20 cellular contexts compared by ENCODE assay signal in genomic region chr4:73648478-73648877, GRCh38. TPM values are rescaled to one million over a fixed set of nuclear protein-coding genes. Genes with fewer than 3 reads are reported as not detected.
DNase-seq lines count a peak whose midpoint lies in the region; ATAC-seq and TF ChIP-seq lines count a peak whose summit lies in the region.
"Had no signal": no experiment of that assay in that cellular context is flagged by ENCODE, and none has a peak within 500 bp of the region (broad histone marks: within the 10 kb centered on the region; RNA-seq: fewer than 3 reads in every experiment).

No MANE protein-coding gene starts in this region.

- no peaks in the 10 kb centered on the region for H3F3A ChIP-seq in SU-DHL-6 (ENCODE audit: insufficient read depth)

- peak overlapping the region; percentile 34 for H2AFZ ChIP-seq in SU-DHL-6 (ENCODE audit: low read depth, low read length, severe bottlenecking)

- H3K27me3 ChIP-seq in SU-DHL-6 (ENCODE audit: low read length) (no peaks in the 10 kb centered on the region), H7 (ENCODE audit: control insufficient read depth, insufficient read depth, low read length) (no peaks in the 10 kb centered on the region)

- no peaks in the 10 kb centered on the region for H3K9me2 ChIP-seq in SU-DHL-6 (replicated peaks; ENCODE audit: insufficient read depth, low read length)

- H3K79me2 ChIP-seq in SU-DHL-6 (ENCODE audit: insufficient read depth, low read length): no peaks in the 10 kb centered on the region

- H3K27ac ChIP-seq in SU-DHL-6 (ENCODE audit: low read depth, low read length): no peak overlapping the region

- H3K36me3 ChIP-seq in SU-DHL-6 (ENCODE audit: low read length) (no peaks in the 10 kb centered on the region), H7 (replicated peaks; ENCODE audit: control insufficient read depth, insufficient read depth, low read length) (no peaks in the 10 kb centered on the region)
- H3K36me3 ChIP-seq: HAP-1 had no signal

- no peak overlapping the region for H3K4me3 ChIP-seq in SU-DHL-6 (ENCODE audit: insufficient read depth, low read length, poor library complexity, severe bottlenecking)
- no peak overlapping the region for H3K4me3 ChIP-seq in H7 (ENCODE audit: insufficient read depth, low read depth, low read length)
- H3K4me3 ChIP-seq: HAP-1 had no signal

- no peak overlapping the region for H3K4me2 ChIP-seq in SU-DHL-6 (ENCODE audit: low read depth, low read length, poor library complexity, severe bottlenecking)

- peak; percentile 58 for DNase-seq in DMS79 treated with DMSO at 0.1 percent for 48 hours (lab: John Stamatoyannopoulos, UW)
- peak; percentile 80 for DNase-seq in NCI-H187 treated with DMSO at 0.1 percent for 48 hours (lab: John Stamatoyannopoulos, UW)
- DNase-seq in NCI-H345 treated with DMSO at 0.1 percent for 48 hours (lab: John Stamatoyannopoulos, UW; ENCODE audit: unreplicated experiment): peak; percentile 77
- no peak for DNase-seq in H7
- no peak for DNase-seq in activated CD4-positive, alpha-beta T cell treated with anti-CD3 and anti-CD28 coated beads for 48 hours
- DNase-seq: ACHN; activated CD4-positive, CD25-positive, alpha-beta regulatory T cell treated with anti-CD3 and anti-CD28 coated beads, Interleukin-2, amount 50 U/mL, for 72 hours; activated CD8-positive, alpha-beta T cell treated with anti-CD3 and anti-CD28 coated beads for 36 hours; activated naive CD8-positive, alpha-beta T cell treated with anti-CD3 and anti-CD28 coated beads for 36 hours; central memory CD4-positive, alpha-beta T cell; COR-L47; left ventricle myocardium superior; midbrain; stimulated activated CD4-positive, alpha-beta T cell treated with anti-CD3 and anti-CD28 coated beads, Interleukin-2, amount 100 ng/mL, for 48 hours had no signal

- no peak for TF ChIP-seq CTCF in SU-DHL-6 (IDR thresholded peaks at IDR 0.05; ENCODE audit: insufficient read depth, low read length, poor library complexity, severe bottlenecking)

- no peaks in the 10 kb centered on the region for H3K9me3 ChIP-seq in SU-DHL-6 (ENCODE audit: insufficient read depth, low read length)
- H3K9me3 ChIP-seq: HAP-1 had no signal

- no peak for ATAC-seq in activated CD4-positive, CD25-positive, alpha-beta regulatory T cell treated with anti-CD3 and anti-CD28 coated beads, Interleukin-2, amount 50 U/mL, for 24 hours
- ATAC-seq: activated CD8-positive, alpha-beta T cell treated with anti-CD3 and anti-CD28 coated beads for 36 hours; left ventricle myocardium superior; natural killer cell treated with Interleukin-12 subunit alpha and Interleukin-12 subunit beta and Interleukin-15 and Interleukin-18, amount 100 ng/mL, for 72 hours; stimulated activated memory B cell treated with anti-CD40 and anti-IgM and Interleukin-4, amounts not matched to agents 10 μg/mL and 1 μg/mL and 100 μg/mL, for 72 hours had no signal

- no peaks in the 10 kb centered on the region for H4K20me1 ChIP-seq in SU-DHL-6 (ENCODE audit: low read depth, low read length)

- H3K9ac ChIP-seq in SU-DHL-6 (ENCODE audit: low read length): no peak overlapping the region

RNA-seq across cellular contexts. Expression of gene RASSF6, which starts 28.2 kb away (rescaled TPM):
- 0.22 and 0.66 TPM in 2 replicates for total RNA-seq in H7 (2014; rRNA removed; shearing (Covaris generic))
- total RNA-seq: activated CD8-positive, alpha-beta T cell treated with anti-CD3 and anti-CD28 coated beads for 36 hours; activated naive CD8-positive, alpha-beta T cell treated with anti-CD3 and anti-CD28 coated beads for 36 hours; left ventricle myocardium superior; natural killer cell treated with Interleukin-12 subunit alpha and Interleukin-12 subunit beta and Interleukin-15 and Interleukin-18, amount 100 ng/mL, for 72 hours; osteoblast had no signal

Comparison
In these comparisons a context has a peak if more than half of its experiments do, and no peak if none do; other contexts are left out.
1. DNase-seq: peak in DMS79 treated with DMSO at 0.1 percent for 48 hours (single experiment), NCI-H187 treated with DMSO at 0.1 percent for 48 hours (single experiment) and NCI-H345 treated with DMSO at 0.1 percent for 48 hours (single experiment); none in H7 (single experiment) and activated CD4-positive, alpha-beta T cell treated with anti-CD3 and anti-CD28 coated beads for 48 hours (single experiment).